ENCODE assay signal across 15 cellular contexts in genomic region chr3:149417174-149417573, GRCh38. TPM values are rescaled to one million over a fixed set of nuclear protein-coding genes. Genes with fewer than 3 reads are reported as not detected.
DNase-seq lines count a peak whose midpoint lies in the region; ATAC-seq and TF ChIP-seq lines count a peak whose summit lies in the region.
"Had no signal": no experiment of that assay in that cellular context is flagged by ENCODE, and none has a peak within 500 bp of the region (broad histone marks: within the 10 kb centered on the region; RNA-seq: fewer than 3 reads in every experiment).

No MANE protein-coding gene starts in this region.

- no peaks in the 10 kb centered on the region for H3K27me3 Mint-ChIP-seq in progenitor cell of endocrine pancreas

- H4K20me1 ChIP-seq in PC-3 (ENCODE audit: low read length), result no peaks in the 10 kb centered on the region

- H3K9me3 ChIP-seq in endocrine pancreas (ENCODE audit: control insufficient read depth, low read length) (no peaks in the 10 kb centered on the region), PC-3 (ENCODE audit: low read length) (no peaks in the 10 kb centered on the region), heart left ventricle (no peaks in the 10 kb centered on the region)
- H3K9me3 ChIP-seq: upper lobe of right lung had no signal

- BruUV-seq in PC-3 (replicated peaks; lab: Mats Ljungman, UMichigan), result no TSS peak

- H3K4me3 ChIP-seq in endocrine pancreas (ENCODE audit: control insufficient read depth, insufficient read depth, low read length) (peak overlapping the region; percentile 75), PC-3 (ENCODE audit: low read length) (no peak overlapping the region), heart left ventricle (no peak overlapping the region)
- H3K4me3 ChIP-seq: upper lobe of right lung had no signal

- ATAC-seq in GM18868 (IDR thresholded peaks at IDR 0.05; ENCODE audit: unreplicated experiment) (peak; percentile 74), GM21576 (IDR thresholded peaks at IDR 0.05; ENCODE audit: unreplicated experiment) (peak; percentile 77), HG03108 (IDR thresholded peaks at IDR 0.05; ENCODE audit: unreplicated experiment) (peak; percentile 90), PC-3 (no peak), heart left ventricle (no peak)
- ATAC-seq: upper lobe of right lung had no signal

- no peaks in the 10 kb centered on the region for H3K79me2 ChIP-seq in PC-3 (ENCODE audit: low read length)

- no peak overlapping the region for H3K4me2 ChIP-seq in PC-3 (ENCODE audit: low read length)

- intact Hi-C loops in PC-3 (cut with micrococcal nuclease), result no loop called here
- intact Hi-C loops in heart left ventricle (cut with DNase I), result no loop called here

- H3K27ac Mint-ChIP-seq in progenitor cell of endocrine pancreas, result no peak overlapping the region

- H3K36me3 ChIP-seq in endocrine pancreas (ENCODE audit: control insufficient read depth, insufficient read depth, low read length) (no peaks in the 10 kb centered on the region), PC-3 (ENCODE audit: low read depth, low read length) (no peaks in the 10 kb centered on the region), heart left ventricle (no peaks in the 10 kb centered on the region)
- H3K36me3 ChIP-seq: upper lobe of right lung had no signal

- TF ChIP-seq CTCF in PC-3 (conservative IDR thresholded peaks at IDR 0.05; ENCODE audit: low read depth, low read length), result no peak
- no peak for TF ChIP-seq CTCF in heart left ventricle (IDR thresholded peaks at IDR 0.05)
- TF ChIP-seq CTCF in progenitor cell of endocrine pancreas (IDR thresholded peaks at IDR 0.05; ENCODE audit: unreplicated experiment), result no peak

- 93 to 98% (median 97%) methylated on average over 3 of the region's 3 CpGs for WGBS in heart left ventricle, 4 donors

- no peak overlapping the region for H3K9ac ChIP-seq in endocrine pancreas (ENCODE audit: control insufficient read depth, insufficient read depth, low read length)
- H3K9ac ChIP-seq in PC-3 (ENCODE audit: low read length), result no peak overlapping the region

- H2AFZ ChIP-seq in PC-3 (ENCODE audit: low read length), result no peak overlapping the region

- no peak for TF ChIP-seq POLR2A in heart left ventricle (IDR thresholded peaks at IDR 0.05)

- CTCF ChIA-PET in PC-3 (lab: Charles Lee), result no interaction called here

- H3K27ac ChIP-seq in PC-3 (ENCODE audit: low read length) (no peak overlapping the region), heart left ventricle (no peak overlapping the region)
- H3K27ac ChIP-seq: upper lobe of right lung had no signal

- peaks cover 4% of the 10 kb centered on the region for H3K4me1 ChIP-seq in endocrine pancreas (ENCODE audit: control insufficient read depth, insufficient read depth, low read length)
- peaks cover 15% of the 10 kb centered on the region for H3K4me1 ChIP-seq in PC-3 (ENCODE audit: insufficient read depth, low read length)
- peaks cover 0 to 20% (median 0%) of the 10 kb centered on the region in 12 donors for H3K4me1 ChIP-seq in heart left ventricle

- H3K4me1 Mint-ChIP-seq in progenitor cell of endocrine pancreas (ENCODE audit: low read depth), result no peaks in the 10 kb centered on the region

- H3F3A ChIP-seq in PC-3 (ENCODE audit: low read length, unreplicated experiment), result no peaks in the 10 kb centered on the region

- H3K4me3 Mint-ChIP-seq in progenitor cell of endocrine pancreas (ENCODE audit: low read depth), result no peak overlapping the region

- H3K27me3 ChIP-seq in endocrine pancreas (ENCODE audit: control insufficient read depth, insufficient read depth, low read length), result no peaks in the 10 kb centered on the region
- no peaks in the 10 kb centered on the region for H3K27me3 ChIP-seq in PC-3 (ENCODE audit: low read length)
- H3K27me3 ChIP-seq in heart left ventricle, result no peaks in the 10 kb centered on the region
- H3K27me3 ChIP-seq: upper lobe of right lung had no signal

- no peaks in the 10 kb centered on the region for H3K36me3 Mint-ChIP-seq in progenitor cell of endocrine pancreas (ENCODE audit: insufficient read depth)

- no peaks in the 10 kb centered on the region for H3K9me3 Mint-ChIP-seq in progenitor cell of endocrine pancreas (ENCODE audit: low read depth)

- POLR2A ChIA-PET in PC-3 (lab: Charles Lee; ENCODE audit: unreplicated experiment), result no interaction called here

- no peaks in the 10 kb centered on the region for H3K9me2 ChIP-seq in PC-3 (replicated peaks; ENCODE audit: low read length)

- no peak for DNase-seq in nucleus accumbens (lab: John Stamatoyannopoulos, UW)
- no peak for DNase-seq in PC-3
- DNase-seq in heart left ventricle, result no peak
- DNase-seq in progenitor cell of endocrine pancreas (ENCODE audit: low spot score, unreplicated experiment), result no peak
- DNase-seq: activated CD4-positive, CD25-positive, alpha-beta regulatory T cell; cerebellar nuclear complex; COR-L47; mesenchymal stem cell; NCI-H2107; upper lobe of right lung had no signal

RNA-seq across cellular contexts. Expression of gene TM4SF1, which starts 39.7 kb away (rescaled TPM):
- total RNA-seq in PC-3 (2014; rRNA removed) (408 and 535 TPM in 2 replicates), heart left ventricle (100 to 1,000 TPM in 5 of 9 donors, 10 to 100 TPM in 4; 61.6 to 224 (median 111) TPM), progenitor cell of endocrine pancreas (2.1 and 2.3 TPM in 2 replicates)
- polyA plus RNA-seq in heart left ventricle, result 100 to 1,000 TPM in 1 of 2 donors, 10 to 100 TPM in 1; 99.4 to 117 TPM

RNA-seq across cellular contexts. Expression of gene TM4SF4, which starts 57.3 kb away (rescaled TPM):
- total RNA-seq in PC-3 (2014; rRNA removed) (0.23 and 0.40 TPM in 2 replicates), heart left ventricle (not detected), progenitor cell of endocrine pancreas (314 and 357 TPM in 2 replicates)
- not detected for polyA plus RNA-seq in heart left ventricle
- total RNA-seq: frontal cortex had no signal

Comparison
In these comparisons a context has a peak if more than half of its experiments do, and no peak if none do; other contexts are left out.
1. ATAC-seq: peak in GM18868 (single experiment), GM21576 (single experiment) and HG03108 (single experiment); none in PC-3 (single experiment) and heart left ventricle (0 of 4).
2. RNA of gene TM4SF1, which starts 39.7 kb away (total RNA-seq): 408 to 535 TPM in PC-3 and 61.6 to 224 TPM in heart left ventricle; 2.1 to 2.3 TPM in progenitor cell of endocrine pancreas; every median in the first group is over 10 times any median in the second.
3. RNA of gene TM4SF4, which starts 57.3 kb away (total RNA-seq): 314 to 357 TPM in progenitor cell of endocrine pancreas; 0.23 to 0.40 TPM in PC-3 and not detected in heart left ventricle; every median in the first group is over 100 times any median in the second.